8 cellular contexts compared by ENCODE assay signal in genomic region chr6:7697820-7698623, GRCh38. TPM values are rescaled to one million over a fixed set of nuclear protein-coding genes. Genes with fewer than 3 reads are reported as not detected.
DNase-seq lines count a peak whose midpoint lies in the region; ATAC-seq and TF ChIP-seq lines count a peak whose summit lies in the region.

No MANE protein-coding gene starts in this region.

- H3K27ac ChIP-seq in osteoblast (ENCODE audit: low read depth, low read length): peak overlapping the region; percentile 69

- DNase-seq in GM03348 (ENCODE audit: low spot score) (peak; percentile 67), OCI-M1 (lab: John Stamatoyannopoulos, UW) (peak; percentile 96), epithelial cell of esophagus (ENCODE audit: low read depth) (peak; percentile 96), osteoblast (ENCODE audit: insufficient read length, low spot score, missing footprints) (peak; percentile 85), DMS53 (lab: John Stamatoyannopoulos, UW) (no peak)

- H4K20me1 ChIP-seq in osteoblast (ENCODE audit: insufficient read depth, low read length): no peaks in the 10 kb centered on the region

- H3K27me3 ChIP-seq in osteoblast (ENCODE audit: insufficient read depth, low read length): no peaks in the 10 kb centered on the region

- no peak overlapping the region for H3K4me3 ChIP-seq in epithelial cell of esophagus (ENCODE audit: low read length)
- H3K4me3 ChIP-seq in osteoblast (ENCODE audit: insufficient read depth, low read length): peak overlapping the region; percentile 2

- peaks cover 21% of the 10 kb centered on the region for H3K4me1 ChIP-seq in osteoblast (ENCODE audit: insufficient read depth, low read length)

- H3K79me2 ChIP-seq in osteoblast (ENCODE audit: insufficient read depth, low read length): no peaks in the 10 kb centered on the region

- peak overlapping the region; percentile 12 for H2AFZ ChIP-seq in osteoblast (ENCODE audit: low read length)

- no peaks in the 10 kb centered on the region for H3K36me3 ChIP-seq in osteoblast (ENCODE audit: insufficient read depth, low read length)

- no peaks in the 10 kb centered on the region for H3K9me3 ChIP-seq in osteoblast (ENCODE audit: low read depth, low read length)

- H3K4me2 ChIP-seq in osteoblast (ENCODE audit: insufficient read depth, low read length): peak overlapping the region; percentile 57

- TF ChIP-seq CTCF in epithelial cell of esophagus (IDR thresholded peaks at IDR 0.05; ENCODE audit: insufficient read depth, low read depth, low read length, missing control alignments) (no peak), osteoblast (IDR thresholded peaks at IDR 0.05; ENCODE audit: extremely low read depth, low read depth, low read length) (no peak)

- ATAC-seq in HG02884 (IDR thresholded peaks at IDR 0.05; ENCODE audit: unreplicated experiment) (no peak), GM21367 (IDR thresholded peaks at IDR 0.05; ENCODE audit: unreplicated experiment) (no peak), GM19328 (IDR thresholded peaks at IDR 0.05; ENCODE audit: unreplicated experiment) (no peak)

RNA-seq across cellular contexts. Expression of gene BMP6, which starts 27.9 kb away (rescaled TPM):
- total RNA-seq in osteoblast: 0.59 and 0.72 TPM in 2 replicates
